Comparison of ENCODE assay signal across 8 cellular contexts in the genomic region with DNA sequence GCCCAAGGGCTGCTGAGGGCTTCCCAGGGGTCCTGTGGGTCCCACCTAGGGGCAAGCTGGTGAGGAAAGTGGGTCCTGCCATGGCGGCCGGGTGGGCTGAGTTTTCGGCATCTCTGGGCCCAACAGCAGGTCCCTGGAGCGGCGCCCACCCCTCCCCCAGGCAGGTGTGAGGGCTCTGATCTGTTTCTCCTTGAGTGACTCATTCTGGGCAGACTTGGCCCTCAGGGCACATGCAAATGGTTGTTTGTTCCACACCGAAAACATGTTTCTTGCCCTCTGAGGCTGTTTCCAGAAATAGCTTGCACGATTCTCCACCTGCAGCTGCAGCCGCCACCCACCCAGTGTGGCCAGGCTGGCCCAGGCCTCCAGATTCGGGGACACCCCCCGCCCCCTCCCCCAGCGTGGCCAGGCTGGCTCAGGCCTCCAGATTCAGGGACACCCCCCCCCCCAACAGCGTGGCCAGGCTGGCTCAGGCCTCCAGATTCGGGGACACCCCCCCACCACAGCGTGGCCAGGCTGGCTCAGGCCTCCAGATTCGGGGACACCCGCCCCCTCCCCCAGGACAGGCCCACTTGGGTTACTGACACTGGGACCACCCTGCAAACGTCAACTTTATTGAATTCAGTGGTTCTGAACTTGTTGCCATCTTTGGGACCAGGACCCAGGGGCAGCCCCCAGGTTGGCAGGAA. TPM values are rescaled to one million over a fixed set of nuclear protein-coding genes. Genes with fewer than 3 reads are reported as not detected.
DNase-seq lines count a peak whose midpoint lies in the region; ATAC-seq and TF ChIP-seq lines count a peak whose summit lies in the region.
"Not testable (repeated sequence)": the region's sequence is repeated elsewhere in the genome, so short reads cannot be mapped to it uniquely, and the experiment has no call there.

No MANE protein-coding gene starts in this region.

- H3K4me1 ChIP-seq in spleen, result peaks cover 0 to 12% (median 0%) of the 10 kb centered on the region in 6 donors

- H3K27me3 Mint-ChIP-seq in activated T-cell treated with anti-CD3 and anti-CD28 coated beads, Interleukin-2, amount 50 U/mL, for 4 hours (ENCODE audit: low read depth), result not testable (repeated sequence)

- DNase-seq in activated T-cell treated with anti-CD3 and anti-CD28 coated beads, Interleukin-2, amount 50 U/mL, for 4 hours, result not testable (repeated sequence)
- peak; percentile 72 for DNase-seq in spleen

- 55 to 72% (median 55%) methylated on average over 4 to 6 of the region's 17 CpGs; no CpG with 5 or more reads in 2 of the 5 donors for WGBS in spleen, 5 donors

- peak; percentile 42 for ATAC-seq in GM18499 (IDR thresholded peaks at IDR 0.05; ENCODE audit: insufficient read depth, unreplicated experiment)
- ATAC-seq in GM19043 (IDR thresholded peaks at IDR 0.05; ENCODE audit: low read depth, unreplicated experiment), result peak; percentile 54
- ATAC-seq in GM21515 (IDR thresholded peaks at IDR 0.05; ENCODE audit: unreplicated experiment), result peak; percentile 44
- ATAC-seq in HG02763 (IDR thresholded peaks at IDR 0.05; ENCODE audit: unreplicated experiment), result peak; percentile 51
- ATAC-seq in HG03108 (IDR thresholded peaks at IDR 0.05; ENCODE audit: unreplicated experiment), result peak; percentile 44
- peak; percentile 61 for ATAC-seq in HG03571 (IDR thresholded peaks at IDR 0.05; ENCODE audit: unreplicated experiment)
- peak; percentile 13 to 35 for ATAC-seq in activated T-cell treated with anti-CD3 and anti-CD28 coated beads, Interleukin-2, amount 50 U/mL, for 4 hours

- H3K9me3 Mint-ChIP-seq in activated T-cell treated with anti-CD3 and anti-CD28 coated beads, Interleukin-2, amount 50 U/mL, for 4 hours, result not testable (repeated sequence)

- H3K27ac ChIP-seq in spleen, result peak overlapping the region in 4 of 8 donors; percentile 47 to 68 (median 53)

- H3K27me3 ChIP-seq in spleen (replicated peaks in 1 of 7), result not testable (repeated sequence)

- H3K9me3 ChIP-seq in spleen, result not testable (repeated sequence)

- not testable (repeated sequence) for H3K36me3 ChIP-seq in spleen

- peaks cover 13% of the 10 kb centered on the region for H3K4me1 Mint-ChIP-seq in activated T-cell treated with anti-CD3 and anti-CD28 coated beads, Interleukin-2, amount 50 U/mL, for 4 hours (ENCODE audit: low read depth)

- not testable (repeated sequence) for H3K4me3 Mint-ChIP-seq in activated T-cell treated with anti-CD3 and anti-CD28 coated beads, Interleukin-2, amount 50 U/mL, for 4 hours

- not testable (repeated sequence) for H3K4me3 ChIP-seq in spleen

- TF ChIP-seq CTCF in spleen (IDR thresholded peaks at IDR 0.05 in 8 of 11, conservative IDR thresholded peaks at IDR 0.05 in 3 of 11), result not testable (repeated sequence)

- intact Hi-C loops in spleen (cut with DNase I; ENCODE audit: low total_unique reads), result not testable (repeated sequence)

- not testable (repeated sequence) for TF ChIP-seq POLR2A in spleen (IDR thresholded peaks at IDR 0.05)

- H3K36me3 Mint-ChIP-seq in activated T-cell treated with anti-CD3 and anti-CD28 coated beads, Interleukin-2, amount 50 U/mL, for 4 hours (ENCODE audit: insufficient read depth), result not testable (repeated sequence)

RNA-seq across cellular contexts. Expression of gene TMEM121, which starts 48.8 kb away (rescaled TPM):
- 10 to 100 TPM; 14.4 to 24.6 (median 19.5) TPM for total RNA-seq in activated T-cell treated with anti-CD3 and anti-CD28 coated beads, Interleukin-2, amount 50 U/mL, for 4 hours
- 10 to 100 TPM in 1 of 7 donors, 1 to 10 TPM in 6; 3.4 to 10.4 (median 4.6) TPM for total RNA-seq in spleen
- polyA plus RNA-seq in spleen, result 1 to 10 TPM; 3.3 to 6.0 (median 3.6) TPM
